1 cellular context compared by ENCODE assay signal in genomic region chrX:135185795-135186443, GRCh38.
TF ChIP-seq lines count a peak whose summit lies in the region.

No MANE protein-coding gene starts in this region.

TF ChIP-seq in HepG2, 621 proteins besides CTCF, POLR2A, EP300 and RAD21 (continued from another document):
- TF ChIP-seq ZNF672 (CRISPR knock-in tag; IDR thresholded peaks at IDR 0.05) (no peak), NFYC (CRISPR knock-in tag; IDR thresholded peaks at IDR 0.05) (no peak), ZNF24 (IDR thresholded peaks at IDR 0.05) (no peak), MLLT10 (CRISPR knock-in tag; IDR thresholded peaks at IDR 0.05) (no peak), DNMT3B (CRISPR knock-in tag; conservative IDR thresholded peaks at IDR 0.05) (no peak), DPF2 (CRISPR knock-in tag; IDR thresholded peaks at IDR 0.05; ENCODE audit: borderline replicate concordance, low read depth) (no peak)
- TF ChIP-seq, protein P1, sequence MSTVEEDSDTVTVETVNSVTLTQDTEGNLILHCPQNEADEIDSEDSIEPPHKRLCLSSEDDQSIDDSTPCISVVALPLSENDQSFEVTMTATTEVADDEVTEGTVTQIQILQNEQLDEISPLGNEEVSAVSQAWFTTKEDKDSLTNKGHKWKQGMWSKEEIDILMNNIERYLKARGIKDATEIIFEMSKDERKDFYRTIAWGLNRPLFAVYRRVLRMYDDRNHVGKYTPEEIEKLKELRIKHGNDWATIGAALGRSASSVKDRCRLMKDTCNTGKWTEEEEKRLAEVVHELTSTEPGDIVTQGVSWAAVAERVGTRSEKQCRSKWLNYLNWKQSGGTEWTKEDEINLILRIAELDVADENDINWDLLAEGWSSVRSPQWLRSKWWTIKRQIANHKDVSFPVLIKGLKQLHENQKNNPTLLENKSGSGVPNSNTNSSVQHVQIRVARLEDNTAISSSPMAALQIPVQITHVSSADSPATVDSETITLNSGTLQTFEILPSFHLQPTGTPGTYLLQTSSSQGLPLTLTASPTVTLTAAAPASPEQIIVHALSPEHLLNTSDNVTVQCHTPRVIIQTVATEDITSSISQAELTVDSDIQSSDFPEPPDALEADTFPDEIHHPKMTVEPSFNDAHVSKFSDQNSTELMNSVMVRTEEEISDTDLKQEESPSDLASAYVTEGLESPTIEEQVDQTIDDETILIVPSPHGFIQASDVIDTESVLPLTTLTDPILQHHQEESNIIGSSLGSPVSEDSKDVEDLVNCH (CRISPR knock-in tag; IDR thresholded peaks at IDR 0.05), result no peak
